In the genomic region with DNA sequence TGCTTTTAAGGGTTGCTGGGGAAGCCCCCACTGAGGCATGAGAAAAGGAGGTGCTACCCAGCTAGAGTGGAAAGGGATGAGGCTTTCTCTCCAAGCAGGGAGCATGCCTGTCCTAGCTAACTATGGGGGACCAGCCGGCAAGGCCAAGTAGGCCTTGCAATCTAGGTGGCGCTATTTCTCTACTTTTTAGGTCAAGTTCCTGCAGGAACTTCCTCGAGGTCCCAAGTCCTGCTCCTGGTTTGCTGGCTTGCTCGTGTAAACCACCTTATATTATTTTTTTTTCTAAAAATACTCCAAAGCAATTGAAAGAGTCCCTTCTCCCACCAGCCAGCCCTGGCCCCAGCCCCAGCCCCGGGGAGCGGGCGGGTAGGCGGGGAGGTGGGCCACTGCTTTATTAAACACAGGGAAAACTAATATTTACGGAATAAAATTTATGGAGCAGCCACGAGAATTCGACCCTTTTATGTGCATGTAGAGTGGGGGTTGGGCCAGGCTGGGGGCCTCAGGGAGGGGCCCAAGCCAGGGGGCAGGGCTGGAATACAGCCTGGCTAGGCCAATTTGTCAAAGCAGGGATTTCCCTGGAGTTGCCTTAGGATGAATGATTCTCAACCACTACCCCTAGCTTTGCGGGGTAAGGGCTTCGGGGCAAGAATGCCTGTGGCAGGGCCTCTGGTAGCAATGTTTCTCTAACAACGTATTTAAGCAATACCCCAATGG, we compare ENCODE assay signal across 8 cellular contexts. TPM values are rescaled to one million over a fixed set of nuclear protein-coding genes. Genes with fewer than 3 reads are reported as not detected.
DNase-seq lines count a peak whose midpoint lies in the region; ATAC-seq and TF ChIP-seq lines count a peak whose summit lies in the region.

No MANE protein-coding gene starts in this region.

- POLR2A ChIA-PET in AG04449 (lab: Yijun Ruan, JAX) = no interaction called here

- H3K27ac ChIP-seq in VCaP (peak overlapping the region; percentile 76), thoracic aorta (no peak overlapping the region)

- H3K27me3 ChIP-seq in iPS-15b (ENCODE audit: control insufficient read depth, insufficient read depth, low read length) (no peaks in the 10 kb centered on the region), thoracic aorta (replicated peaks; ENCODE audit: insufficient read depth) (no peaks in the 10 kb centered on the region)

- peak; percentile 16 for DNase-seq in AG04449 (ENCODE audit: low read depth, low spot score)
- DNase-seq in GM03348 (ENCODE audit: low spot score) = peak; percentile 66
- peak; percentile 3 for DNase-seq in NCI-H146 treated with DMSO at 0.1 percent for 48 hours (lab: John Stamatoyannopoulos, UW; ENCODE audit: unreplicated experiment)
- no peak for DNase-seq in thoracic aorta (ENCODE audit: low spot score)
- no peak for DNase-seq in OCI-M2 (lab: John Stamatoyannopoulos, UW; ENCODE audit: unreplicated experiment)

- CTCF ChIA-PET in AG04449 (lab: Yijun Ruan, JAX) = interaction anchor here (0.7 to 28.6 kb wide), 18 partner anchors 9 to 243 kb away, joined by 3 to 709 read pairs (median 7); partner anchors contain the start of genes CFAP65, IHH and NHEJ1

- no peaks in the 10 kb centered on the region for H3K9me3 ChIP-seq in iPS-15b (ENCODE audit: control insufficient read depth, insufficient read depth, low read length)
- no peaks in the 10 kb centered on the region for H3K9me3 ChIP-seq in thoracic aorta

- TF ChIP-seq CTCF in AG04449 (IDR thresholded peaks at IDR 0.05; ENCODE audit: insufficient read depth, low read length, missing control alignments) (peak; percentile 52), VCaP (conservative IDR thresholded peaks at IDR 0.05) (peak; percentile 81), thoracic aorta (IDR thresholded peaks at IDR 0.05) (peak; percentile 13)

- H3K4me3 ChIP-seq in AG04449 (ENCODE audit: low read depth, low read length) (no peak overlapping the region), iPS-15b (ENCODE audit: low read depth, low read length) (no peak overlapping the region), thoracic aorta (no peak overlapping the region)

- peak overlapping the region; percentile 65 for H3K9ac ChIP-seq in iPS-15b (ENCODE audit: low read depth, low read length)

- ATAC-seq in thoracic aorta (ENCODE audit: insufficient number of reproducible peaks, low FRiP score, low read depth) = no peak
- ATAC-seq in HG02870 (IDR thresholded peaks at IDR 0.05; ENCODE audit: unreplicated experiment) = no peak

- H3K4me1 ChIP-seq in iPS-15b (ENCODE audit: control insufficient read depth, insufficient read depth, low read length) (peaks cover 4% of the 10 kb centered on the region), thoracic aorta (ENCODE audit: control insufficient read depth in 1 of 2, low read depth in 2 of 2) (no peaks in the 10 kb centered on the region)

- peaks cover 2% of the 10 kb centered on the region for H3K36me3 ChIP-seq in iPS-15b (ENCODE audit: control insufficient read depth, insufficient read depth, low read length)
- H3K36me3 ChIP-seq in thoracic aorta = peaks cover 25% of the 10 kb centered on the region

RNA-seq across cellular contexts. Expression of gene IHH, which starts 12.8 kb away (rescaled TPM):
- 1 to 10 TPM in 1 of 2 donors, not detected in 1; 1.6 TPM for total RNA-seq in thoracic aorta

RNA-seq across cellular contexts. Expression of gene CFAP65, which starts 32.3 kb away (rescaled TPM):
- not detected for total RNA-seq in thoracic aorta

Comparison
In these comparisons a context has a peak if more than half of its experiments do, and no peak if none do; other contexts are left out.
1. DNase-seq: peak in AG04449 (single experiment), GM03348 (single experiment) and NCI-H146 treated with DMSO at 0.1 percent for 48 hours (single experiment); none in thoracic aorta (single experiment) and OCI-M2 (single experiment).
2. CTCF ChIP-seq: peak in every context shown above with its lines; median percentile 81 in VCaP; 52 in AG04449; 13 in thoracic aorta.